ENCODE assay signal across 8 cellular contexts in the genomic region with DNA sequence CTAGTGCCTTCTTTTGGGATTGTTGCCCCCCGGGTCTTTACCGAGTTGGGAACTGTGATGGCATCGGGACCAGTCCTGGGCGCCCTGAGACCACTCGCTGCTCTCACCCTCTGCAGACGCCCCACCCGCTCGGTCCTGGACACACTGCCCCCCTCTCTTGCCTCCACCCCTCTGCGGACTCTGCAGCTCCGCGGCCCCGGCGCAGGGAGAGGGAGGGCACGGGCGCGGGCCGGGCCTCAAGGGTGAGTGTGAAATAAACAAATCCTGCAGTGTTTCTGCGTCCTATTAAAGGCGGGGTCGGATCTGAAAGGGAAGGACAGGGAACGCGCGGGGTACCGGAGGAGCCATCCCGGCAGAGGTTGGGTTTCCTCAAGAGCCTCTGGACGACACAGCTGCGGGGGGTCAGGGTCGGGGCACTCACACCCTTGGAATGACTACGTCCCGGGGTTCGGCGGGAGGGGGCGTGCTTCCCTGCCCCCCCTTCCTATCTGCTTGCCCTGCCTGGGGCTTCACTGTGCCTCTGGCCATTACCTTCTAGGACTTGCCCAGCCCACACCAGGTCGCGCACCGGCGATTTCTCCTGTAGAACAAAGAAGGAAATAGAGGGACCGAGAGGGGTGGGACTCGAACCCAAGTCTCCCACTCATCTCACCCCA. TPM values are rescaled to one million over a fixed set of nuclear protein-coding genes. Genes with fewer than 3 reads are reported as not detected.
DNase-seq lines count a peak whose midpoint lies in the region; ATAC-seq and TF ChIP-seq lines count a peak whose summit lies in the region.
"Had no signal": no experiment of that assay in that cellular context is flagged by ENCODE, and none has a peak within 500 bp of the region (broad histone marks: within the 10 kb centered on the region; RNA-seq: fewer than 3 reads in every experiment).

No MANE protein-coding gene starts in this region.

- peaks cover 2% of the 10 kb centered on the region; the same call in 1 of the 2 replicates for H3K36me3 Mint-ChIP-seq in WTC11

- H3K36me3 ChIP-seq in right atrium auricular region, result no peaks in the 10 kb centered on the region

- no peak overlapping the region for H3K27ac Mint-ChIP-seq in WTC11

- TF ChIP-seq CTCF in HFF-Myc (IDR thresholded peaks at IDR 0.05; ENCODE audit: low read depth, low read length, missing control alignments) (no peak), WTC11 (IDR thresholded peaks at IDR 0.05) (no peak), right atrium auricular region (IDR thresholded peaks at IDR 0.05) (no peak)

- CTCF ChIA-PET in WTC11 (lab: Charles Lee), result interaction anchor here (0.9 to 15.6 kb wide), 9 partner anchors 6 to 203 kb away, joined by 3 to 386 read pairs (median 9); a partner anchor contains a TSS

- peaks cover 0 to 61% of the 10 kb centered on the region in 2 donors for H3K4me1 ChIP-seq in right atrium auricular region

- POLR2A ChIA-PET in WTC11 (lab: Charles Lee), result no interaction called here

- H3K27me3 Mint-ChIP-seq in WTC11 (ENCODE audit: low read depth), result peaks cover 99% of the 10 kb centered on the region

- DNase-seq in HFF-Myc (ENCODE audit: extremely low read depth, low read depth) (no peak), WTC11 (ENCODE audit: low spot score) (no peak), right atrium auricular region (ENCODE audit: low spot score) (no peak), NCI-H2196 treated with DMSO at 0.1 percent for 48 hours (lab: John Stamatoyannopoulos, UW; ENCODE audit: unreplicated experiment) (no peak), NCI-H446 (lab: John Stamatoyannopoulos, UW) (no peak)
- DNase-seq: GOT3 had no signal

- H3K4me3 Mint-ChIP-seq in WTC11, result peak overlapping the region; percentile 58

- H3K27ac ChIP-seq in right atrium auricular region, result peak overlapping the region; percentile 69 to 80
- peak overlapping the region in 12 of 21 experiments; percentile 2 to 69 (median 40) for H3K27ac ChIP-seq in skin epidermis

- ATAC-seq in WTC11, result no peak
- no peak for ATAC-seq in GM18867 (IDR thresholded peaks at IDR 0.05; ENCODE audit: unreplicated experiment)

- H3K27me3 ChIP-seq in right atrium auricular region, result no peaks in the 10 kb centered on the region

- H3K9me3 Mint-ChIP-seq in WTC11, result no peaks in the 10 kb centered on the region

- H3K4me1 Mint-ChIP-seq in WTC11, result peaks cover 42% of the 10 kb centered on the region

- H3K9me3 ChIP-seq in right atrium auricular region, result no peaks in the 10 kb centered on the region

- peak overlapping the region; percentile 15; the same call in 1 of the 2 replicates for H3K4me3 ChIP-seq in HFF-Myc (replicated peaks; ENCODE audit: low read depth, low read length)
- H3K4me3 ChIP-seq in right atrium auricular region, result peak overlapping the region; percentile 16 to 47
- peak overlapping the region; percentile 6 to 41 (median 23) for H3K4me3 ChIP-seq in skin epidermis

TF ChIP-seq in WTC11, 78 proteins besides CTCF, POLR2A, EP300 and RAD21:
- TF ChIP-seq ESRRA (CRISPR knock-in tag; IDR thresholded peaks at IDR 0.05; ENCODE audit: borderline replicate concordance) (0 out of 2 replicates have a peak, but pooled peaks have one; percentile 8), IRF2 (CRISPR knock-in tag; IDR thresholded peaks at IDR 0.05; ENCODE audit: borderline replicate concordance, low read depth) (no peak)

RNA-seq across cellular contexts. Expression of a gene that starts 0.5 kb away (rescaled TPM):
- total RNA-seq in WTC11 (2021) (2.2 to 2.5 TPM (median 2.3 TPM) in 3 replicates), right atrium auricular region (100 to 1,000 TPM in 1 of 2 donors, 10 to 100 TPM in 1; 15.3 to 157 TPM)

RNA-seq across cellular contexts. Expression of a gene that starts 4.3 kb away (rescaled TPM):
- total RNA-seq in WTC11 (2021) (1.1 to 1.2 TPM (median 1.1 TPM) in 3 replicates), right atrium auricular region (10 to 100 TPM in 1 of 2 donors, 1 to 10 TPM in 1; 9.5 to 11.6 TPM)

RNA-seq across cellular contexts. Expression of a gene that starts 4.3 kb away (rescaled TPM):
- 1.4 to 2.1 TPM (median 1.7 TPM) in 3 replicates for total RNA-seq in WTC11 (2021)
- total RNA-seq in right atrium auricular region, result 10 to 100 TPM; 12.8 to 16.1 TPM

RNA-seq across cellular contexts. Expression of a gene that starts 6.3 kb away (rescaled TPM):
- 8.5 to 10.6 TPM (median 9.7 TPM) in 3 replicates for total RNA-seq in WTC11 (2021)
- total RNA-seq in right atrium auricular region, result 100 to 1,000 TPM in 1 of 2 donors, 10 to 100 TPM in 1; 87.5 to 103 TPM

RNA-seq across cellular contexts. Expression of a gene that starts 13.2 kb away (rescaled TPM):
- total RNA-seq in WTC11 (2021) (6.4 to 7.8 TPM (median 7.6 TPM) in 3 replicates), right atrium auricular region (10 to 100 TPM; 12.2 to 31.6 TPM)
